ENCODE assay signal across 2 cellular contexts in the genomic region with DNA sequence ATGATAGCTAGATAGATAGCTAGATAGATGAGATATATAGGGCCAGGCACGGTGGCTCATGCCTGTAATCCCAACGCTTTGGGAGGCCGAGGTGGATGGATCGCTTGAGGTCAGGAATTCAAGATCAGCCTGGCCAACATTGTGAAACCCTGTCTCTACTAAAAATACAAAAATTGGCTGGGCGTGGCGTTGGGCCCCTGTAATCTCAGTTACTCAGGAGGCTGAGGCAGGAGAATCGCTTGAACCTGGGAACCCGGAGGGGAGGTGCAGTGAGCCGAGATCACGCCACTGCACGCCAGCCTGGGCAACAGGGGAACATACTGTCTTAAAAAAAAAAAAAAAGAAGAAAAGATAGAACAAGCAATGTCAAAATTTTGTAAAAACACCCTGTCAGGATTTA.
TF ChIP-seq lines count a peak whose summit lies in the region.
"Not testable (repeated sequence)": the region's sequence is repeated elsewhere in the genome, so short reads cannot be mapped to it uniquely, and the experiment has no call there.

No MANE protein-coding gene starts in this region.

TF ChIP-seq in HEK293, 187 proteins besides CTCF, POLR2A, EP300 and RAD21:
- 0 out of 2 replicates have a peak, but pooled peaks have one; percentile 20 for TF ChIP-seq KLF9 (tag by site-specific recombination; IDR thresholded peaks at IDR 0.05; ENCODE audit: low read depth)
- TF ChIP-seq, protein P1, sequence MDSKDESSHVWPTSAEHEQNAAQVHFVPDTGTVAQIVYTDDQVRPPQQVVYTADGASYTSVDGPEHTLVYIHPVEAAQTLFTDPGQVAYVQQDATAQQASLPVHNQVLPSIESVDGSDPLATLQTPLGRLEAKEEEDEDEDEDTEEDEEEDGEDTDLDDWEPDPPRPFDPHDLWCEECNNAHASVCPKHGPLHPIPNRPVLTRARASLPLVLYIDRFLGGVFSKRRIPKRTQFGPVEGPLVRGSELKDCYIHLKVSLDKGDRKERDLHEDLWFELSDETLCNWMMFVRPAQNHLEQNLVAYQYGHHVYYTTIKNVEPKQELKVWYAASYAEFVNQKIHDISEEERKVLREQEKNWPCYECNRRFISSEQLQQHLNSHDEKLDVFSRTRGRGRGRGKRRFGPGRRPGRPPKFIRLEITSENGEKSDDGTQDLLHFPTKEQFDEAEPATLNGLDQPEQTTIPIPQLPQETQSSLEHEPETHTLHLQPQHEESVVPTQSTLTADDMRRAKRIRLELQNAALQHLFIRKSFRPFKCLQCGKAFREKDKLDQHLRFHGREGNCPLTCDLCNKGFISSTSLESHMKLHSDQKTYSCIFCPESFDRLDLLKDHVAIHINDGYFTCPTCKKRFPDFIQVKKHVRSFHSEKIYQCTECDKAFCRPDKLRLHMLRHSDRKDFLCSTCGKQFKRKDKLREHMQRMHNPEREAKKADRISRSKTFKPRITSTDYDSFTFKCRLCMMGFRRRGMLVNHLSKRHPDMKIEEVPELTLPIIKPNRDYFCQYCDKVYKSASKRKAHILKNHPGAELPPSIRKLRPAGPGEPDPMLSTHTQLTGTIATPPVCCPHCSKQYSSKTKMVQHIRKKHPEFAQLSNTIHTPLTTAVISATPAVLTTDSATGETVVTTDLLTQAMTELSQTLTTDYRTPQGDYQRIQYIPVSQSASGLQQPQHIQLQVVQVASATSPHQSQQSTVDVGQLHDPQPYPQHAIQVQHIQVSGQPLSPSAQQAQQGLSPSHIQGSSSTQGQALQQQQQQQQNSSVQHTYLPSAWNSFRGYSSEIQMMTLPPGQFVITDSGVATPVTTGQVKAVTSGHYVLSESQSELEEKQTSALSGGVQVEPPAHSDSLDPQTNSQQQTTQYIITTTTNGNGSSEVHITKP (tag by site-specific recombination; IDR thresholded peaks at IDR 0.05): peak; percentile 59; the same call in 1 of the 2 replicates
- 0 out of 2 replicates have a peak, but pooled peaks have one; percentile 13 for TF ChIP-seq KLF1 (tag by site-specific recombination; IDR thresholded peaks at IDR 0.05)
- TF ChIP-seq, protein P2, sequence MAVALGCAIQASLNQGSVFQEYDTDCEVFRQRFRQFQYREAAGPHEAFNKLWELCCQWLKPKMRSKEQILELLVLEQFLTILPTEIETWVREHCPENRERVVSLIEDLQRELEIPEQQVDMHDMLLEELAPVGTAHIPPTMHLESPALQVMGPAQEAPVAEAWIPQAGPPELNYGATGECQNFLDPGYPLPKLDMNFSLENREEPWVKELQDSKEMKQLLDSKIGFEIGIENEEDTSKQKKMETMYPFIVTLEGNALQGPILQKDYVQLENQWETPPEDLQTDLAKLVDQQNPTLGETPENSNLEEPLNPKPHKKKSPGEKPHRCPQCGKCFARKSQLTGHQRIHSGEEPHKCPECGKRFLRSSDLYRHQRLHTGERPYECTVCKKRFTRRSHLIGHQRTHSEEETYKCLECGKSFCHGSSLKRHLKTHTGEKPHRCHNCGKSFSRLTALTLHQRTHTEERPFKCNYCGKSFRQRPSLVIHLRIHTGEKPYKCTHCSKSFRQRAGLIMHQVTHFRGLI (tag by site-specific recombination; IDR thresholded peaks at IDR 0.05): peak; percentile 60; the same call in 1 of the 2 replicates

TF ChIP-seq in K562, 482 proteins besides CTCF, POLR2A, EP300 and RAD21:
- TF ChIP-seq ZNF384 (IDR thresholded peaks at IDR 0.05; ENCODE audit: low read depth, low read length) (peak; percentile 40; the same call in 1 of the 2 replicates), TCF3 (CRISPR knock-in tag; IDR thresholded peaks at IDR 0.05) (peak; percentile 35; the same call in 1 of the 2 replicates), KDM1A (IDR thresholded peaks at IDR 0.05) (peak in 1 of 2 experiments; percentile 29; a peak in 1 of 4 replicates), CBFA2T2 (conservative IDR thresholded peaks at IDR 0.05) (0 out of 2 replicates have a peak, but pooled peaks have one; percentile 7), ARID1B (IDR thresholded peaks at IDR 0.05) (peak; percentile 45; the same call in 1 of the 2 replicates), DPF2 (IDR thresholded peaks at IDR 0.05) (peak; percentile 32; the same call in 1 of the 2 replicates), NR2C2 (CRISPR knock-in tag; IDR thresholded peaks at IDR 0.05) (0 out of 2 replicates have a peak, but pooled peaks have one; percentile 38), CEBPB (tag; IDR thresholded peaks at IDR 0.05) (peak; percentile 76), HDAC1 (IDR thresholded peaks at IDR 0.05) (0 out of 4 replicates have a peak, but pooled peaks of 1 of the 2 experiments have one; percentile 28), GATA2 (CRISPR knock-in tag; IDR thresholded peaks at IDR 0.05) (0 out of 2 replicates have a peak, but pooled peaks have one; percentile 22), TAL1 (IDR thresholded peaks at IDR 0.05) (peak; percentile 38; the same call in 1 of the 2 replicates), BCOR (IDR thresholded peaks at IDR 0.05) (peak; percentile 40; the same call in 1 of the 2 replicates), CBFA2T3 (IDR thresholded peaks at IDR 0.05) (peak; percentile 62), SMARCA4 (IDR thresholded peaks at IDR 0.05) (0 out of 2 replicates have a peak, but pooled peaks have one; percentile 38)
- TF ChIP-seq NR2C2 (tag; IDR thresholded peaks at IDR 0.05): not testable (repeated sequence)
